9 cellular contexts compared by ENCODE assay signal in the genomic region with DNA sequence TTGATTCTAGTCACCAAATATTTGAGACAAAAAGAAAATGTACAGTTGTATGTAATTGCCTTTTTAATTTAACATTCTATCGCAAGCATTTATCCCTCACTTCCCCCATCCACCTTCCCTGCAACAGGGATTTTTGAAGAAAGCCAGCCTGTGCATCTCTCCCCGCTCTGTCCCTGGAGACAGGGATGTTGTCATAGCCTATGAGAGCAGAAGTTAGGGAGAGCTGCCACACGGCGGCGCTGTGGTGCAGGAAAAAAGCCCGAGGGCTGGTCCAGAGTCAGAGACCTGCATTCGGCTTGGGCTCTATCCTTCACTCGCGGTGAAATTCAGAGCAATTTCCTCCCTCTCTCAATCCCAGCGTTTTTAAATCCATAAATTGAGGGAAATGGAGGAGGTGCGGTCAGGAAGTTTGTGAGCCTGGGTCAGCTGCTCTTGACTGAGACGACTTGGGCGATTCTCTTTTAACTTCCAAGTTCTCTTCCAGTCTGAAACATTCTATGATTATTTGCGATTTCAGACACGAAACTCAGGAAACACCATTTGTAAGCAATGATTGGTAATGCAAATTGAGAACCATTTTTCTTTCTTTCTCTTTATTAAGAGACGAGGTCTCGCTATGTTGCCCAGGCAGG. TPM values are rescaled to one million over a fixed set of nuclear protein-coding genes. Genes with fewer than 3 reads are reported as not detected.
A peak's percentile ranks its signal among the peaks of the same experiment; 100 is the strongest.
DNase-seq lines count a peak whose midpoint lies in the region; ATAC-seq and TF ChIP-seq lines count a peak whose summit lies in the region.
"Had no signal": no experiment of that assay in that cellular context is flagged by ENCODE, and none has a peak within 500 bp of the region (broad histone marks: within the 10 kb centered on the region; RNA-seq: fewer than 3 reads in every experiment).

No MANE protein-coding gene starts in this region.

- H3K36me3 ChIP-seq in neuronal stem cell (replicated peaks in 1 of 2; ENCODE audit: control insufficient read depth in 2 of 2, insufficient read depth in 2 of 2, low read length in 2 of 2), result no peaks in the 10 kb centered on the region

- H3K4me2 ChIP-seq in neuronal stem cell (ENCODE audit: insufficient read depth, low read length, poor library complexity, severe bottlenecking), result no peak overlapping the region

- H2AFZ ChIP-seq in neuronal stem cell (ENCODE audit: low read length), result peak overlapping the region; percentile 69

- H2BK120ac ChIP-seq in neuronal stem cell (ENCODE audit: low read depth, low read length), result no peak overlapping the region

- H3K4me3 ChIP-seq in fibroblast of the aortic adventitia (ENCODE audit: low read depth, low read length) (no peak overlapping the region), neuronal stem cell (ENCODE audit: low read length in 2 of 2) (no peak overlapping the region)

- H3K9ac ChIP-seq in neuronal stem cell (ENCODE audit: low read depth, low read length, poor library complexity), result no peak overlapping the region

- no CpG with 5 or more reads among the region's 17 CpGs for WGBS in neuronal stem cell (ENCODE audit: extremely low coverage in 2 of 2, insufficient read length in 2 of 2, insufficient replicate concordance in 1 of 2), 2 donors

- peak; percentile 95 for ATAC-seq in GM21619 (IDR thresholded peaks at IDR 0.05; ENCODE audit: unreplicated experiment)
- ATAC-seq in activated T-helper 17 cell treated with anti-CD3 and anti-CD28 coated beads, Interleukin-2, amount 50 U/mL, for 72 hours (replicated peaks), result peak; percentile 99

- DNase-seq in DMS79 (lab: John Stamatoyannopoulos, UW), result peak; percentile 17
- peak; percentile 77 for DNase-seq in LHCN-M2 (ENCODE audit: low read depth)
- DNase-seq in RPMI7951 (ENCODE audit: low read depth), result peak; percentile 69
- peak; percentile 83 for DNase-seq in fibroblast of the aortic adventitia (ENCODE audit: low read depth)
- peak; percentile 86 for DNase-seq in neuronal stem cell (ENCODE audit: low spot score)
- peak; percentile 96 for DNase-seq in superior temporal gyrus (ENCODE audit: extremely low spot score)

- H3K27me3 ChIP-seq in neuronal stem cell (ENCODE audit: control insufficient read depth in 3 of 3, insufficient read depth in 3 of 3, low read depth in 1 of 3, low read length in 3 of 3), result peaks cover 0 to 10% (median 0%) of the 10 kb centered on the region in 3 experiments

- TF ChIP-seq CTCF in fibroblast of the aortic adventitia (IDR thresholded peaks at IDR 0.05; ENCODE audit: insufficient read depth, low read length), result peak; percentile 91

- H3K36me3 Mint-ChIP-seq in activated T-helper 17 cell treated with anti-CD3 and anti-CD28 coated beads, Interleukin-2, amount 50 U/mL, for 72 hours (ENCODE audit: low read depth), result no peaks in the 10 kb centered on the region

- H3K27me3 Mint-ChIP-seq in activated T-helper 17 cell treated with anti-CD3 and anti-CD28 coated beads, Interleukin-2, amount 50 U/mL, for 72 hours, result no peaks in the 10 kb centered on the region

- no peaks in the 10 kb centered on the region for H3K9me3 ChIP-seq in neuronal stem cell (replicated peaks in 1 of 2; ENCODE audit: control insufficient read depth in 2 of 2, insufficient read depth in 1 of 2, low read depth in 1 of 2, low read length in 2 of 2)

- no peak overlapping the region for H3K4ac ChIP-seq in neuronal stem cell (ENCODE audit: low read length)

- no peak overlapping the region for H3K27ac Mint-ChIP-seq in activated T-helper 17 cell treated with anti-CD3 and anti-CD28 coated beads, Interleukin-2, amount 50 U/mL, for 72 hours

- no peak overlapping the region for H2BK5ac ChIP-seq in neuronal stem cell (ENCODE audit: low read length)

- no peak overlapping the region for H3K4me3 Mint-ChIP-seq in activated T-helper 17 cell treated with anti-CD3 and anti-CD28 coated beads, Interleukin-2, amount 50 U/mL, for 72 hours

- no peak overlapping the region for H4K8ac ChIP-seq in neuronal stem cell (ENCODE audit: low read depth, low read length)

- no peak overlapping the region for H3K18ac ChIP-seq in neuronal stem cell (ENCODE audit: low read length)

- peaks cover 3 to 4% of the 10 kb centered on the region in 2 donors for H3K4me1 ChIP-seq in neuronal stem cell (ENCODE audit: control insufficient read depth in 2 of 2, insufficient read depth in 1 of 2, low read depth in 1 of 2, low read length in 2 of 2)

- H2AK5ac ChIP-seq in neuronal stem cell (ENCODE audit: low read depth, low read length), result no peak overlapping the region

- H3K23ac ChIP-seq in neuronal stem cell (ENCODE audit: low read depth, low read length, poor library complexity), result no peak overlapping the region

- no peak overlapping the region for H4K91ac ChIP-seq in neuronal stem cell (ENCODE audit: low read depth, low read length, poor library complexity)

- H3K27ac ChIP-seq in neuronal stem cell (replicated peaks; ENCODE audit: low read length), result no peak overlapping the region
- H3K27ac ChIP-seq: epithelial cell of prostate had no signal

- H2BK12ac ChIP-seq in neuronal stem cell (ENCODE audit: low read length), result no peak overlapping the region

- H3K14ac ChIP-seq in neuronal stem cell (ENCODE audit: low read length), result no peak overlapping the region

- H3K79me1 ChIP-seq in neuronal stem cell (ENCODE audit: low read depth, low read length), result no peaks in the 10 kb centered on the region

- no peak overlapping the region for H2BK15ac ChIP-seq in neuronal stem cell (ENCODE audit: low read length)

- H3K9me3 Mint-ChIP-seq in activated T-helper 17 cell treated with anti-CD3 and anti-CD28 coated beads, Interleukin-2, amount 50 U/mL, for 72 hours, result no peaks in the 10 kb centered on the region

- H3K4me1 Mint-ChIP-seq in activated T-helper 17 cell treated with anti-CD3 and anti-CD28 coated beads, Interleukin-2, amount 50 U/mL, for 72 hours, result peaks cover 7% of the 10 kb centered on the region

RNA-seq across cellular contexts. Expression of gene HKDC1, which starts 17.5 kb away (rescaled TPM):
- total RNA-seq in LHCN-M2 (2014; rRNA removed) (0.17 and 1.1 TPM in 2 replicates), fibroblast of the aortic adventitia (ENCODE audit: low replicate concordance) (0.09 and 0.16 TPM in 2 replicates)
- polyA plus RNA-seq in LHCN-M2 (2012), result 2.7 TPM
- 3.9 and 7.6 TPM in 2 replicates for total RNA-seq in RPMI7951 (2014; rRNA removed; shearing (Covaris generic))
- total RNA-seq in activated T-helper 17 cell treated with anti-CD3 and anti-CD28 coated beads, Interleukin-2, amount 50 U/mL, for 72 hours, result under 1 TPM; 0.19 to 0.42 TPM
- polyA plus RNA-seq in neuronal stem cell (2013, experiment 1 of 2), result not detected
- not detected for polyA plus RNA-seq in neuronal stem cell (2013, experiment 2 of 2)

RNA-seq across cellular contexts. Expression of gene HK1, which starts 40.7 kb away (rescaled TPM):
- 113 and 124 TPM in 2 replicates for total RNA-seq in LHCN-M2 (2014; rRNA removed)
- polyA plus RNA-seq in LHCN-M2 (2012), result 230 TPM
- 68.6 and 72.7 TPM in 2 replicates for total RNA-seq in RPMI7951 (2014; rRNA removed; shearing (Covaris generic))
- 100 to 1,000 TPM; 216 to 221 TPM for total RNA-seq in activated T-helper 17 cell treated with anti-CD3 and anti-CD28 coated beads, Interleukin-2, amount 50 U/mL, for 72 hours
- total RNA-seq in fibroblast of the aortic adventitia (ENCODE audit: low replicate concordance), result 84.1 and 98.2 TPM in 2 replicates
- polyA plus RNA-seq in neuronal stem cell (2013, experiment 1 of 2), result 26.2 TPM
- 26.0 TPM for polyA plus RNA-seq in neuronal stem cell (2013, experiment 2 of 2)

RNA-seq across cellular contexts. Expression of gene SUPV3L1, which starts 57.6 kb away (rescaled TPM):
- total RNA-seq in LHCN-M2 (2014; rRNA removed) (24.9 and 26.0 TPM in 2 replicates), fibroblast of the aortic adventitia (ENCODE audit: low replicate concordance) (31.0 and 67.4 TPM in 2 replicates)
- polyA plus RNA-seq in LHCN-M2 (2012), result 16.8 TPM
- 15.3 and 17.5 TPM in 2 replicates for total RNA-seq in RPMI7951 (2014; rRNA removed; shearing (Covaris generic))
- total RNA-seq in activated T-helper 17 cell treated with anti-CD3 and anti-CD28 coated beads, Interleukin-2, amount 50 U/mL, for 72 hours, result 10 to 100 TPM; 38.9 to 65.4 TPM
- polyA plus RNA-seq in neuronal stem cell (2013, experiment 1 of 2), result 24.6 TPM
- polyA plus RNA-seq in neuronal stem cell (2013, experiment 2 of 2), result 23.6 TPM

Comparison
In these comparisons a context has a peak if more than half of its experiments do, and no peak if none do; other contexts are left out.
1. DNase-seq: peak in every context shown above with its lines; median percentile 96 in superior temporal gyrus; 86 in neuronal stem cell; 83 in fibroblast of the aortic adventitia; 77 in LHCN-M2; 69 in RPMI7951; 17 in DMS79.